Comparison of ENCODE assay signal across 10 cellular contexts in the genomic region with DNA sequence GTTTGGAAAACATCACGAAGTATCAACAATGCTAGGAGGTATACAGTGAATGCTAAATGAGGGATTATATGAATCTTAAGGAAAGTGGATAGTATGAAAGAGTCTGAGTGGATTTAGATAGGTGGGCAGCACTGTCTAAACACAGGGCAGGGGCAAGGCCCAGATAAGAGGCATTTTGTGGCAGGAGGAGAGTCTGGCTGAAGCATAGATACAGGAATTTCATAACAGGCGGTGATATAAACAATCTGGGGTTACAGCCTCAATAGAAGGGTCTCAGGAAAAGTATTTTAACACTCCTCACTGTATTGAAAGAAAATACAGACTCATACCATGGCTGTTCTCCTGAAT.
DNase-seq lines count a peak whose midpoint lies in the region; ATAC-seq and TF ChIP-seq lines count a peak whose summit lies in the region.
"Had no signal": no experiment of that assay in that cellular context is flagged by ENCODE, and none has a peak within 500 bp of the region (broad histone marks: within the 10 kb centered on the region; RNA-seq: fewer than 3 reads in every experiment).

No MANE protein-coding gene starts in this region.

- H4K8ac ChIP-seq in trophoblast cell (ENCODE audit: low read depth, low read length), result no peak overlapping the region

- H3K4ac ChIP-seq in trophoblast cell (ENCODE audit: low read depth, low read length), result no peak overlapping the region

- no peak overlapping the region for H3K4me3 Mint-ChIP-seq in activated T-helper 17 cell treated with anti-CD3 and anti-CD28 coated beads, Interleukin-2, amount 50 U/mL, for 72 hours
- H3K4me3 Mint-ChIP-seq: B cell; central memory CD8-positive, alpha-beta T cell had no signal

- ATAC-seq in activated T-helper 17 cell treated with anti-CD3 and anti-CD28 coated beads, Interleukin-2, amount 50 U/mL, for 72 hours (replicated peaks), result no peak
- peak; percentile 2 to 18 for ATAC-seq in left cardiac atrium

- H3K9me3 Mint-ChIP-seq in activated T-helper 17 cell treated with anti-CD3 and anti-CD28 coated beads, Interleukin-2, amount 50 U/mL, for 72 hours, result peaks cover 22% of the 10 kb centered on the region

- peaks cover 11% of the 10 kb centered on the region for H3K79me1 ChIP-seq in trophoblast cell (ENCODE audit: low read length)

- H3K27ac ChIP-seq in AG04450 (ENCODE audit: low read depth, low read length), result peak overlapping the region; percentile 84
- peak overlapping the region; percentile 56 for H3K27ac ChIP-seq in trophoblast cell (ENCODE audit: low read depth, low read length)

- H2BK120ac ChIP-seq in trophoblast cell (ENCODE audit: insufficient read depth, low read length, poor library complexity), result no peak overlapping the region

- no peak overlapping the region for H3K23ac ChIP-seq in trophoblast cell (ENCODE audit: low read length)

- CTCF ChIA-PET in AG04450 (lab: Charles Lee), result no interaction called here

- peak overlapping the region; percentile 15 for H2BK5ac ChIP-seq in trophoblast cell (ENCODE audit: low read depth, low read length, poor library complexity)

- no peak overlapping the region for H3K4me2 ChIP-seq in trophoblast cell (ENCODE audit: low read length)

- H3K79me2 ChIP-seq in trophoblast cell (ENCODE audit: control insufficient read depth, insufficient read depth, low read length, poor library complexity), result no peaks in the 10 kb centered on the region

- no CpG with 5 or more reads among the region's 2 CpGs for WGBS in trophoblast cell (ENCODE audit: extremely low coverage, insufficient coverage, insufficient read length)

- DNase-seq in AG04450 (ENCODE audit: low read depth, low spot score), result no peak
- DNase-seq in left cardiac atrium, result no peak
- no peak for DNase-seq in trophoblast cell
- no peak for DNase-seq in SW480 (ENCODE audit: low spot score)
- no peak for DNase-seq in anterior cingulate cortex (lab: John Stamatoyannopoulos, UW)
- DNase-seq in HT-29 (ENCODE audit: low spot score), result no peak
- no peak for DNase-seq in activated gamma-delta T cell (lab: John Stamatoyannopoulos, UW)

- H3K4me3 ChIP-seq in AG04450 (ENCODE audit: low read depth, low read length) (no peak overlapping the region), trophoblast cell (ENCODE audit: low read depth, low read length) (no peak overlapping the region)

- no peak overlapping the region for H2BK12ac ChIP-seq in trophoblast cell (ENCODE audit: low read length)

- no peak overlapping the region for H4K12ac ChIP-seq in trophoblast cell (ENCODE audit: low read depth, low read length)

- H3K27ac Mint-ChIP-seq in activated T-helper 17 cell treated with anti-CD3 and anti-CD28 coated beads, Interleukin-2, amount 50 U/mL, for 72 hours, result peak overlapping the region; percentile 0
- H3K27ac Mint-ChIP-seq: B cell had no signal

- H3K27me3 Mint-ChIP-seq in activated T-helper 17 cell treated with anti-CD3 and anti-CD28 coated beads, Interleukin-2, amount 50 U/mL, for 72 hours, result no peaks in the 10 kb centered on the region
- H3K27me3 Mint-ChIP-seq: B cell; central memory CD8-positive, alpha-beta T cell had no signal

- peaks cover 27% of the 10 kb centered on the region for H3K4me1 Mint-ChIP-seq in activated T-helper 17 cell treated with anti-CD3 and anti-CD28 coated beads, Interleukin-2, amount 50 U/mL, for 72 hours
- H3K4me1 Mint-ChIP-seq: central memory CD8-positive, alpha-beta T cell had no signal

- peaks cover 10% of the 10 kb centered on the region for H3K9me3 ChIP-seq in AG04450 (ENCODE audit: control insufficient read depth, insufficient read depth, low read length)
- peaks cover 2% of the 10 kb centered on the region for H3K9me3 ChIP-seq in trophoblast cell (ENCODE audit: insufficient read depth, low read depth, low read length)

- H3K14ac ChIP-seq in trophoblast cell (ENCODE audit: low read length), result no peak overlapping the region

- H3K36me3 ChIP-seq in trophoblast cell (ENCODE audit: control insufficient read depth in 1 of 2, insufficient read depth in 2 of 2, low read length in 2 of 2), result peaks cover 7 to 19% of the 10 kb centered on the region in 2 experiments

- no peak overlapping the region for H4K91ac ChIP-seq in trophoblast cell (ENCODE audit: low read depth, low read length)

- peaks cover 6 to 12% of the 10 kb centered on the region in 2 experiments for H3K4me1 ChIP-seq in trophoblast cell (ENCODE audit: control insufficient read depth in 1 of 2, insufficient read depth in 2 of 2, low read length in 2 of 2)

- H3K27me3 ChIP-seq in AG04450 (ENCODE audit: control insufficient read depth, insufficient read depth, low read length), result no peaks in the 10 kb centered on the region
- H3K27me3 ChIP-seq in trophoblast cell (ENCODE audit: insufficient read depth, low read length), result no peaks in the 10 kb centered on the region

- POLR2A ChIA-PET in AG04450 (lab: Yijun Ruan, JAX), result interaction anchor here (0.5 kb wide), 1 partner anchor 44 kb away, joined by 3 read pairs; no protein-coding TSS in a partner anchor

- no peak for TF ChIP-seq CTCF in AG04450 (IDR thresholded peaks at IDR 0.05; ENCODE audit: low read depth, low read length)

- H3K18ac ChIP-seq in trophoblast cell (ENCODE audit: low read length), result no peak overlapping the region

- no peak overlapping the region for H2AK5ac ChIP-seq in trophoblast cell (ENCODE audit: low read length)

- peaks cover 30% of the 10 kb centered on the region for H3K36me3 Mint-ChIP-seq in activated T-helper 17 cell treated with anti-CD3 and anti-CD28 coated beads, Interleukin-2, amount 50 U/mL, for 72 hours (ENCODE audit: low read depth)

- no peak overlapping the region for H2AFZ ChIP-seq in trophoblast cell (ENCODE audit: insufficient read depth, low read length, poor library complexity)

- H3K9ac ChIP-seq in trophoblast cell (ENCODE audit: low read length), result no peak overlapping the region

- intact Hi-C loops in left cardiac atrium (cut with DNase I), result no loop called here
